In the genomic region with DNA sequence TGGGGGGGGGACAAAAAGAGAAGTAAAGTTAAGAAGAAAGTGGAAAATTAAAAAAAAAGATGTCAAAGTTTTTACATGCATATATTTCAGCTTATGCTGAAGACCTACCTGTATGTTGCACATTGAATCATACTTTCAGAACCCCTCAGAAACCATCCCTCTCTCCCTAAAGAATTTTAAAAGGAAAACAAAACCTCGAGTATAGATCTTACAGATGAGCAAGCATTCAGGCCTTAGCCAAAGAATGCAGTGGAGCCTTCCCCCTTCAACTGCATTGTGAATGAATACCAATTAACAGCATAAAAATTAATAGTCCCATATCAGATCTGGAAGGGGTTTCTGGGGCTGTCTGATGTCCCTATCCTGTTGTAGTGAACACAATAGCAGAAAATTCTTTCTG, we compare ENCODE assay signal across 19 cellular contexts. TPM values are rescaled to one million over a fixed set of nuclear protein-coding genes. Genes with fewer than 3 reads are reported as not detected.
A peak's percentile ranks its signal among the peaks of the same experiment; 100 is the strongest.
DNase-seq lines count a peak whose midpoint lies in the region; ATAC-seq, FAIRE-seq and TF ChIP-seq lines count a peak whose summit lies in the region.
"Had no signal": no experiment of that assay in that cellular context is flagged by ENCODE, and none has a peak within 500 bp of the region (broad histone marks: within the 10 kb centered on the region; RNA-seq: fewer than 3 reads in every experiment).

No MANE protein-coding gene starts in this region.

- H3K27me3 Mint-ChIP-seq in MCF 10A (ENCODE audit: insufficient read depth, unreplicated experiment) (no peaks in the 10 kb centered on the region), GM23338 (ENCODE audit: insufficient read depth, low read depth, poor library complexity) (peaks cover 10% of the 10 kb centered on the region), astrocyte (ENCODE audit: low read depth, unreplicated experiment) (no peaks in the 10 kb centered on the region)

- no peak overlapping the region for H3K4me3 Mint-ChIP-seq in MCF 10A (ENCODE audit: unreplicated experiment)
- H3K4me3 Mint-ChIP-seq in GM23338 = no peak overlapping the region
- H3K4me3 Mint-ChIP-seq in astrocyte (ENCODE audit: unreplicated experiment) = peak overlapping the region; percentile 9

- H3K79me2 ChIP-seq in GM23338 (replicated peaks; ENCODE audit: insufficient read depth) (peaks cover 12% of the 10 kb centered on the region; the same call in 1 of the 2 replicates), astrocyte (ENCODE audit: insufficient read depth, low read length) (peaks cover 17% of the 10 kb centered on the region), smooth muscle cell (ENCODE audit: low read depth) (peaks cover 13% of the 10 kb centered on the region)

- DNase-seq in MCF 10A (ENCODE audit: unreplicated experiment) (no peak), breast epithelium (ENCODE audit: low spot score in 2 of 2) (no peak), GM23338 (ENCODE audit: low spot score) (no peak), astrocyte (ENCODE audit: low read depth) (no peak), smooth muscle cell (lab: John Stamatoyannopoulos, UW; ENCODE audit: unreplicated experiment) (no peak), iPS-NIHi7 (ENCODE audit: extremely low spot score) (no peak), DMS153 treated with DMSO at 0.1 percent for 48 hours (lab: John Stamatoyannopoulos, UW; ENCODE audit: unreplicated experiment) (no peak)
- DNase-seq: activated CD4-positive, alpha-beta T cell treated with anti-CD3 and anti-CD28 coated beads for 48 hours; activated T-cell treated with anti-CD3 and anti-CD28 coated beads, Interleukin-2, amount 50 U/mL, for 48 hours; effector CD8-positive, alpha-beta T cell; esophagus squamous epithelium; left cardiac atrium; NCI-H2081 treated with DMSO at 0.1 percent for 48 hours; NCI-H510A; right cardiac atrium; stimulated activated CD4-positive, alpha-beta T cell treated with anti-CD3 and anti-CD28 coated beads, Interleukin-15, amount 100 ng/mL, for 24 hours had no signal

- intact Hi-C loops in MCF 10A (cut with micrococcal nuclease) = no loop called here
- intact Hi-C loops in breast epithelium (cut with DNase I; ENCODE audit: low total_unique reads) = no loop called here

- no peak overlapping the region for H3K9ac ChIP-seq in astrocyte (ENCODE audit: low read length)
- no peak overlapping the region for H3K9ac ChIP-seq in smooth muscle cell (ENCODE audit: low read depth)
- H3K9ac ChIP-seq: KMS-11 had no signal

- CTCF ChIA-PET in MCF 10A (lab: Yijun Ruan, JAX) = interaction anchor here (1.0 kb wide), 1 partner anchor 11 kb away, joined by 4 read pairs; no protein-coding TSS in a partner anchor

- no peaks in the 10 kb centered on the region for H3K4me1 Mint-ChIP-seq in MCF 10A (ENCODE audit: insufficient read depth, unreplicated experiment)
- peaks cover 13% of the 10 kb centered on the region for H3K4me1 Mint-ChIP-seq in GM23338
- H3K4me1 Mint-ChIP-seq in astrocyte (ENCODE audit: low read depth, unreplicated experiment) = peaks cover 20% of the 10 kb centered on the region

- H4K20me1 ChIP-seq in GM23338 (replicated peaks; ENCODE audit: insufficient read depth) = peaks cover 23% of the 10 kb centered on the region
- H4K20me1 ChIP-seq in astrocyte (ENCODE audit: insufficient read depth, low read length) = peaks cover 72% of the 10 kb centered on the region
- H4K20me1 ChIP-seq in smooth muscle cell (ENCODE audit: low read depth) = peaks cover 90% of the 10 kb centered on the region

- H3K4me2 ChIP-seq in GM23338 (no peak overlapping the region), astrocyte (ENCODE audit: low read length) (no peak overlapping the region), smooth muscle cell (no peak overlapping the region)
- H3K4me2 ChIP-seq: KMS-11 had no signal

- peaks cover 95% of the 10 kb centered on the region for H3K36me3 Mint-ChIP-seq in MCF 10A (ENCODE audit: insufficient read depth, unreplicated experiment)
- H3K36me3 Mint-ChIP-seq in GM23338 (ENCODE audit: low read depth) = peaks cover 87% of the 10 kb centered on the region
- H3K36me3 Mint-ChIP-seq in astrocyte (ENCODE audit: low read depth, unreplicated experiment) = peaks cover 33% of the 10 kb centered on the region

- H3K36me3 ChIP-seq in breast epithelium (no peaks in the 10 kb centered on the region), GM23338 (ENCODE audit: insufficient read depth) (peaks cover 64% of the 10 kb centered on the region), astrocyte (ENCODE audit: insufficient read depth, low read length) (peaks cover 82% of the 10 kb centered on the region), smooth muscle cell (ENCODE audit: low read depth) (peaks cover 23% of the 10 kb centered on the region)

- TSS peak; percentile 9 for BruUV-seq in MCF 10A (replicated peaks; lab: Mats Ljungman, UMichigan)

- H3K4me3 ChIP-seq in breast epithelium (no peak overlapping the region), GM23338 (no peak overlapping the region), astrocyte (ENCODE audit: insufficient read depth, low read depth, low read length) (no peak overlapping the region), smooth muscle cell (no peak overlapping the region)
- H3K4me3 ChIP-seq: esophagus squamous epithelium, thoracic aorta had no signal

- POLR2A ChIA-PET in MCF 10A (lab: Yijun Ruan, JAX) = interaction anchor here (0.9 to 2.0 kb wide), 3 partner anchors 10 to 14 kb away, joined by 3 to 5 read pairs (median 4); no protein-coding TSS in a partner anchor

- H3F3A ChIP-seq in GM23338 (replicated peaks; ENCODE audit: low read depth) (peaks cover 53% of the 10 kb centered on the region), smooth muscle cell (ENCODE audit: low read depth) (peaks cover 89% of the 10 kb centered on the region)

- no peak overlapping the region for H3K27ac ChIP-seq in breast epithelium
- peak overlapping the region; percentile 30; the same call in 1 of the 2 replicates for H3K27ac ChIP-seq in GM23338 (ENCODE audit: low read depth)
- no peak overlapping the region for H3K27ac ChIP-seq in astrocyte (ENCODE audit: low read depth, low read length)
- H3K27ac ChIP-seq in smooth muscle cell (ENCODE audit: low read depth) = peak overlapping the region; percentile 32
- H3K27ac ChIP-seq: esophagus squamous epithelium, KMS-11, thoracic aorta had no signal

- H2AFZ ChIP-seq in GM23338 (no peak overlapping the region), astrocyte (ENCODE audit: low read depth, low read length) (no peak overlapping the region), smooth muscle cell (ENCODE audit: low read depth) (no peak overlapping the region)

- TF ChIP-seq CTCF in MCF 10A (IDR thresholded peaks at IDR 0.05; ENCODE audit: unreplicated experiment) = no peak
- no peak for TF ChIP-seq CTCF in breast epithelium (IDR thresholded peaks at IDR 0.05)
- no peak for TF ChIP-seq CTCF in GM23338 (conservative IDR thresholded peaks at IDR 0.05; ENCODE audit: low read depth in 2 of 2)
- TF ChIP-seq CTCF in astrocyte (IDR thresholded peaks at IDR 0.05; ENCODE audit: insufficient read depth, low read depth, low read length) = no peak
- no peak for TF ChIP-seq CTCF in smooth muscle cell (IDR thresholded peaks at IDR 0.05; ENCODE audit: borderline replicate concordance, insufficient read depth, poor library complexity, severe bottlenecking)

- no peaks in the 10 kb centered on the region for H3K27me3 ChIP-seq in breast epithelium
- H3K27me3 ChIP-seq in GM23338 (ENCODE audit: insufficient read depth) = no peaks in the 10 kb centered on the region
- no peaks in the 10 kb centered on the region for H3K27me3 ChIP-seq in astrocyte (ENCODE audit: insufficient read depth, low read length)
- no peaks in the 10 kb centered on the region for H3K27me3 ChIP-seq in smooth muscle cell (ENCODE audit: low read depth)
- H3K27me3 ChIP-seq: esophagus squamous epithelium had no signal

- H3K4me1 ChIP-seq in breast epithelium (no peaks in the 10 kb centered on the region), GM23338 (ENCODE audit: insufficient read depth) (no peaks in the 10 kb centered on the region), astrocyte (ENCODE audit: insufficient read depth, low read length) (no peaks in the 10 kb centered on the region), smooth muscle cell (ENCODE audit: low read depth) (no peaks in the 10 kb centered on the region)

- no peak for TF ChIP-seq POLR2A in breast epithelium (IDR thresholded peaks at IDR 0.05)

- no peaks in the 10 kb centered on the region for H3K9me3 Mint-ChIP-seq in MCF 10A (ENCODE audit: unreplicated experiment)
- no peaks in the 10 kb centered on the region for H3K9me3 Mint-ChIP-seq in GM23338
- no peaks in the 10 kb centered on the region for H3K9me3 Mint-ChIP-seq in astrocyte (ENCODE audit: unreplicated experiment)

- no peaks in the 10 kb centered on the region for H3K9me2 ChIP-seq in GM23338 (ENCODE audit: insufficient read depth)

- 75% methylated on average over 1 of the region's 1 CpG for WGBS in smooth muscle cell (ENCODE audit: low lambda C conversion rate)

- H3K27ac Mint-ChIP-seq in MCF 10A (ENCODE audit: low read depth, unreplicated experiment) (no peak overlapping the region), GM23338 (no peak overlapping the region), astrocyte (ENCODE audit: unreplicated experiment) (peak overlapping the region; percentile 48)

- H3K9me3 ChIP-seq in breast epithelium = no peaks in the 10 kb centered on the region
- no peaks in the 10 kb centered on the region for H3K9me3 ChIP-seq in astrocyte (ENCODE audit: insufficient read depth, low read depth, low read length)
- H3K9me3 ChIP-seq in smooth muscle cell (replicated peaks; ENCODE audit: low read depth) = no peaks in the 10 kb centered on the region
- H3K9me3 ChIP-seq: esophagus squamous epithelium, thoracic aorta had no signal

- no peak for FAIRE-seq in astrocyte (lab: Jason Lieb, UNC)

- no peak for ATAC-seq in GM23338
- no peak for ATAC-seq in GM18909 (IDR thresholded peaks at IDR 0.05; ENCODE audit: poor library complexity, unreplicated experiment)
- ATAC-seq: left cardiac atrium, right cardiac atrium had no signal

RNA-seq across cellular contexts. Expression of gene KDELR3, which starts 16.3 kb away (rescaled TPM):
- total RNA-seq in MCF 10A (2022) = 6.4 and 11.5 TPM in 2 replicates
- total RNA-seq in breast epithelium = 10 to 100 TPM in 2 of 3 donors, 1 to 10 TPM in 1; 8.9 to 18.0 (median 14.9) TPM
- 5.6 and 11.1 TPM in 2 replicates for total RNA-seq in GM23338 (2014; rRNA removed; shearing (Covaris generic))
- polyA plus RNA-seq in GM23338 (2016; fragmentation: Nextera tagmentation; extraction: Ambion mirVana) = 5.7 and 7.8 TPM in 2 replicates
- 72.6 and 96.0 TPM in 2 replicates for total RNA-seq in astrocyte
- 163 and 207 TPM in 2 replicates for total RNA-seq in smooth muscle cell
- polyA plus RNA-seq in smooth muscle cell = 198 and 252 TPM in 2 replicates

RNA-seq across cellular contexts. Expression of gene DDX17, which starts 21.9 kb away (rescaled TPM):
- total RNA-seq in MCF 10A (2022) (322 and 422 TPM in 2 replicates), breast epithelium (1,000 to 10,000 TPM in 1 of 3 donors, 100 to 1,000 TPM in 2; 586 to 1,018 (median 961) TPM), astrocyte (258 TPM in 2 replicates), smooth muscle cell (182 and 201 TPM in 2 replicates)
- total RNA-seq in GM23338 (2014; rRNA removed; shearing (Covaris generic)) = 452 and 603 TPM in 2 replicates
- polyA plus RNA-seq in GM23338 (2016; fragmentation: Nextera tagmentation; extraction: Ambion mirVana) (88.0 and 91.0 TPM in 2 replicates), smooth muscle cell (11.5 and 22.2 TPM in 2 replicates)

RNA-seq across cellular contexts. Expression of gene KCNJ4, which starts 29.2 kb away (rescaled TPM):
- total RNA-seq in MCF 10A (2022) = not detected in 2 replicates
- not detected for total RNA-seq in breast epithelium
- 1.3 TPM in 2 replicates for total RNA-seq in GM23338 (2014; rRNA removed; shearing (Covaris generic))
- polyA plus RNA-seq in GM23338 (2016; fragmentation: Nextera tagmentation; extraction: Ambion mirVana) = 0.23 and 0.28 TPM in 2 replicates
- 0.19 and 0.30 TPM in 2 replicates for total RNA-seq in astrocyte
- total RNA-seq in smooth muscle cell = 0.81 TPM in 1 of 2 replicates, not detected in the other
- polyA plus RNA-seq in smooth muscle cell = not detected in 2 replicates
- total RNA-seq: esophagus squamous epithelium, thoracic aorta had no signal

Comparison
In these comparisons a context has a peak if more than half of its experiments do, and no peak if none do; other contexts are left out.
1. H3K27ac ChIP-seq: peak in GM23338 (single experiment) and smooth muscle cell (single experiment); none in breast epithelium (0 of 2) and astrocyte (single experiment).